In the genomic region with DNA sequence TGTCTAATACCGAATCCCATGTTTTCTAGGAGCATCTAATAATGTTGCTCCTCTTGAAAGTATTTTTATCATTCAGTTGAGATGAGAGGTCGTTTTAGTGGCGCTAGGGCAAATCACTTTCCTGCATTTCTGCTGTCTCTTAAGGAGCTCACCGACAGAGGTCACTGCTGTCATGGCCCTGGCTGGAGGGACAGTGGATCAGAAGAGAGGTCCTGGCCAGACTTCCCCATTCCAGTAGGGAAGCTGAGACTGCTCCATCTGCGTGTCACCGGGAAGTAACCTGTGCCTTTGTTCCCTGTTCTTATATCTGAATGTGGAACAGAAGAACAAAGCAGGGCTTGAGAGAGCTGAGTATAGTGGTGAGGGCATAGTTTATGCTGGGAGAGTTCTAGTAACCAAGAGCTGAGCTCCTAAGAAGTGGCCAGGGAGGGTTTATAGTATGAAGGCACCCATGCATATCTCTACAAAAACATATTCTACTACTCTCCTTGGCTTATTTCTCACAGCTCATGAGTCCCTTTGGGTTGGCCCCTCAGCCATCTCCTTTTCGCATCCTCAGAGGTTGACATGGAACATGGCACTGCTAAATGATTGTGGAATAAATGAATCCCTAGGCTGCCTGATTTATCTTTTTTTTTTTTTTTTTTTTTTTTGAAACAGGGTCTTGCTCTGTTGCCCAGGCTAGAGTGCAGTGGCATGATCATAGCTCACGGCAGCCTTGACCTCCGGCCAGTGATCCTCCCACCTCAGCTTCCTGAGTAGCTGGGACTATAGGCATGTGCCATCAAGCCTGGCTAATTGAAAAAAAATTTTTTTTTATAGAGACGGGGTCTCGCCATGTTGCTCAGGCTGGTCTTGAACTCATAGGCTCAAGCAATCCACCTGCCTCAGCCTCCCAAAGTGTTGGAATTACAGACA, we compare ENCODE assay signal across 1 cellular context.
A peak's percentile ranks its signal among the peaks of the same experiment; 100 is the strongest.
TF ChIP-seq lines count a peak whose summit lies in the region.

No MANE protein-coding gene starts in this region.

TF ChIP-seq in HepG2, 621 proteins besides CTCF, POLR2A, EP300 and RAD21 (continued from another document):
- TF ChIP-seq ZBTB20 (CRISPR knock-in tag; IDR thresholded peaks at IDR 0.05; ENCODE audit: borderline replicate concordance, low read depth) (no peak), ZFP36L1 (CRISPR knock-in tag; IDR thresholded peaks at IDR 0.05) (no peak), RAD51 (IDR thresholded peaks at IDR 0.05; ENCODE audit: borderline replicate concordance) (no peak), ZNF660 (CRISPR knock-in tag; IDR thresholded peaks at IDR 0.05; ENCODE audit: borderline replicate concordance, low read depth) (no peak), ELF1 (CRISPR knock-in tag; IDR thresholded peaks at IDR 0.05) (peak; percentile 44), ZNF264 (CRISPR knock-in tag; IDR thresholded peaks at IDR 0.05) (no peak), SRSF1 (optimal IDR thresholded peaks at IDR 0.05; ENCODE audit: low read depth, low read length) (no peak), XRCC5 (optimal IDR thresholded peaks at IDR 0.05; ENCODE audit: low read length) (peak; percentile 41), ATF2 (CRISPR knock-in tag; IDR thresholded peaks at IDR 0.05) (no peak), ZMYM2 (CRISPR knock-in tag; IDR thresholded peaks at IDR 0.05) (no peak), ZNF256 (CRISPR knock-in tag; conservative IDR thresholded peaks at IDR 0.05) (no peak), KLF9 (CRISPR knock-in tag; IDR thresholded peaks at IDR 0.05; ENCODE audit: low read depth) (no peak), PHF8 (CRISPR knock-in tag; IDR thresholded peaks at IDR 0.05) (no peak), NFE2 (CRISPR knock-in tag; IDR thresholded peaks at IDR 0.05) (no peak), ZNF670 (CRISPR knock-in tag; IDR thresholded peaks at IDR 0.05; ENCODE audit: borderline replicate concordance) (no peak), ZNF550 (CRISPR knock-in tag; IDR thresholded peaks at IDR 0.05; ENCODE audit: borderline replicate concordance) (no peak), MZF1 (CRISPR knock-in tag; IDR thresholded peaks at IDR 0.05; ENCODE audit: borderline replicate concordance) (no peak), ZNF614 (CRISPR knock-in tag; IDR thresholded peaks at IDR 0.05; ENCODE audit: borderline replicate concordance) (no peak), KLF16 (CRISPR knock-in tag; IDR thresholded peaks at IDR 0.05) (no peak), GMEB1 (CRISPR knock-in tag; IDR thresholded peaks at IDR 0.05; ENCODE audit: borderline replicate concordance) (no peak), ZNF331 (CRISPR knock-in tag; IDR thresholded peaks at IDR 0.05) (no peak), ZNF879 (CRISPR knock-in tag; IDR thresholded peaks at IDR 0.05) (no peak), SMC3 (IDR thresholded peaks at IDR 0.05; ENCODE audit: low read length) (peak; percentile 78), CBX1 (IDR thresholded peaks at IDR 0.05; ENCODE audit: low read depth) (no peak), CEBPB (IDR thresholded peaks at IDR 0.05; ENCODE audit: borderline replicate concordance, low read depth, low read length) (no peak), FOXK1 (CRISPR knock-in tag; IDR thresholded peaks at IDR 0.05; ENCODE audit: borderline replicate concordance, low read depth) (no peak), ZKSCAN8 (CRISPR knock-in tag; IDR thresholded peaks at IDR 0.05; ENCODE audit: borderline replicate concordance) (no peak), FOXA1 (IDR thresholded peaks at IDR 0.05) (no peak), FOXA1 (CRISPR knock-in tag; IDR thresholded peaks at IDR 0.05) (no peak), ZNF232 (CRISPR knock-in tag; IDR thresholded peaks at IDR 0.05; ENCODE audit: borderline replicate concordance) (no peak), THAP11 (CRISPR knock-in tag; IDR thresholded peaks at IDR 0.05) (peak; percentile 31; the same call in 1 of the 2 replicates), ZNF788 (CRISPR knock-in tag; IDR thresholded peaks at IDR 0.05; ENCODE audit: borderline replicate concordance) (no peak), NFE2L2 (IDR thresholded peaks at IDR 0.05; ENCODE audit: low read length) (no peak), ZNF564 (CRISPR knock-in tag; IDR thresholded peaks at IDR 0.05) (no peak), ZNF484 (CRISPR knock-in tag; IDR thresholded peaks at IDR 0.05; ENCODE audit: borderline replicate concordance, low read depth) (no peak), KDM2A (CRISPR knock-in tag; IDR thresholded peaks at IDR 0.05; ENCODE audit: borderline replicate concordance, low read depth) (peak; percentile 37; the same call in 1 of the 2 replicates), ZNF121 (CRISPR knock-in tag; IDR thresholded peaks at IDR 0.05) (peak; percentile 81), ZSCAN9 (CRISPR knock-in tag; IDR thresholded peaks at IDR 0.05; ENCODE audit: borderline replicate concordance) (0 out of 2 replicates have a peak, but pooled peaks have one; percentile 32), HOXD1 (CRISPR knock-in tag; IDR thresholded peaks at IDR 0.05) (no peak), GATAD1 (CRISPR knock-in tag; IDR thresholded peaks at IDR 0.05) (0 out of 2 replicates have a peak, but pooled peaks have one; percentile 19), FIP1L1 (IDR thresholded peaks at IDR 0.05; ENCODE audit: borderline replicate concordance, insufficient read depth, low read depth, low read length) (no peak), NR2C2 (CRISPR knock-in tag; IDR thresholded peaks at IDR 0.05; ENCODE audit: borderline replicate concordance) (no peak), JUNB (CRISPR knock-in tag; IDR thresholded peaks at IDR 0.05; ENCODE audit: borderline replicate concordance) (no peak)
- TF ChIP-seq, protein P1, sequence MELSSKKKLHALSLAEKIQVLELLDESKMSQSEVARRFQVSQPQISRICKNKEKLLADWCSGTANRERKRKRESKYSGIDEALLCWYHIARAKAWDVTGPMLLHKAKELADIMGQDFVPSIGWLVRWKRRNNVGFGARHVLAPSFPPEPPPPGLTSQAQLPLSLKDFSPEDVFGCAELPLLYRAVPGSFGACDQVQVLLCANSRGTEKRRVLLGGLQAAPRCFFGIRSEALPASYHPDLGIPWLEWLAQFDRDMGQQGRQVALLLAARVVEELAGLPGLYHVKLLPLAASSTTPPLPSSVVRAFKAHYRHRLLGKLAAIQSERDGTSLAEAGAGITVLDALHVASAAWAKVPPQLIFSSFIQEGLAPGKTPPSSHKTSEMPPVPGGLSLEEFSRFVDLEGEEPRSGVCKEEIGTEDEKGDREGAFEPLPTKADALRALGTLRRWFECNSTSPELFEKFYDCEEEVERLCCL (CRISPR knock-in tag; IDR thresholded peaks at IDR 0.05; ENCODE audit: borderline replicate concordance) = no peak
- TF ChIP-seq, protein P2, sequence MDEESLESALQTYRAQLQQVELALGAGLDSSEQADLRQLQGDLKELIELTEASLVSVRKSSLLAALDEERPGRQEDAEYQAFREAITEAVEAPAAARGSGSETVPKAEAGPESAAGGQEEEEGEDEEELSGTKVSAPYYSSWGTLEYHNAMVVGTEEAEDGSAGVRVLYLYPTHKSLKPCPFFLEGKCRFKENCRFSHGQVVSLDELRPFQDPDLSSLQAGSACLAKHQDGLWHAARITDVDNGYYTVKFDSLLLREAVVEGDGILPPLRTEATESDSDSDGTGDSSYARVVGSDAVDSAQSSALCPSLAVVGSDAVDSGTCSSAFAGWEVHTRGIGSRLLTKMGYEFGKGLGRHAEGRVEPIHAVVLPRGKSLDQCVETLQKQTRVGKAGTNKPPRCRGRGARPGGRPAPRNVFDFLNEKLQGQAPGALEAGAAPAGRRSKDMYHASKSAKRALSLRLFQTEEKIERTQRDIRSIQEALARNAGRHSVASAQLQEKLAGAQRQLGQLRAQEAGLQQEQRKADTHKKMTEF (CRISPR knock-in tag; IDR thresholded peaks at IDR 0.05) = no peak
- TF ChIP-seq, protein P3, sequence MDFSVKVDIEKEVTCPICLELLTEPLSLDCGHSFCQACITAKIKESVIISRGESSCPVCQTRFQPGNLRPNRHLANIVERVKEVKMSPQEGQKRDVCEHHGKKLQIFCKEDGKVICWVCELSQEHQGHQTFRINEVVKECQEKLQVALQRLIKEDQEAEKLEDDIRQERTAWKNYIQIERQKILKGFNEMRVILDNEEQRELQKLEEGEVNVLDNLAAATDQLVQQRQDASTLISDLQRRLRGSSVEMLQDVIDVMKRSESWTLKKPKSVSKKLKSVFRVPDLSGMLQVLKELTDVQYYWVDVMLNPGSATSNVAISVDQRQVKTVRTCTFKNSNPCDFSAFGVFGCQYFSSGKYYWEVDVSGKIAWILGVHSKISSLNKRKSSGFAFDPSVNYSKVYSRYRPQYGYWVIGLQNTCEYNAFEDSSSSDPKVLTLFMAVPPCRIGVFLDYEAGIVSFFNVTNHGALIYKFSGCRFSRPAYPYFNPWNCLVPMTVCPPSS (IDR thresholded peaks at IDR 0.05) = no peak
- TF ChIP-seq, protein P4, sequence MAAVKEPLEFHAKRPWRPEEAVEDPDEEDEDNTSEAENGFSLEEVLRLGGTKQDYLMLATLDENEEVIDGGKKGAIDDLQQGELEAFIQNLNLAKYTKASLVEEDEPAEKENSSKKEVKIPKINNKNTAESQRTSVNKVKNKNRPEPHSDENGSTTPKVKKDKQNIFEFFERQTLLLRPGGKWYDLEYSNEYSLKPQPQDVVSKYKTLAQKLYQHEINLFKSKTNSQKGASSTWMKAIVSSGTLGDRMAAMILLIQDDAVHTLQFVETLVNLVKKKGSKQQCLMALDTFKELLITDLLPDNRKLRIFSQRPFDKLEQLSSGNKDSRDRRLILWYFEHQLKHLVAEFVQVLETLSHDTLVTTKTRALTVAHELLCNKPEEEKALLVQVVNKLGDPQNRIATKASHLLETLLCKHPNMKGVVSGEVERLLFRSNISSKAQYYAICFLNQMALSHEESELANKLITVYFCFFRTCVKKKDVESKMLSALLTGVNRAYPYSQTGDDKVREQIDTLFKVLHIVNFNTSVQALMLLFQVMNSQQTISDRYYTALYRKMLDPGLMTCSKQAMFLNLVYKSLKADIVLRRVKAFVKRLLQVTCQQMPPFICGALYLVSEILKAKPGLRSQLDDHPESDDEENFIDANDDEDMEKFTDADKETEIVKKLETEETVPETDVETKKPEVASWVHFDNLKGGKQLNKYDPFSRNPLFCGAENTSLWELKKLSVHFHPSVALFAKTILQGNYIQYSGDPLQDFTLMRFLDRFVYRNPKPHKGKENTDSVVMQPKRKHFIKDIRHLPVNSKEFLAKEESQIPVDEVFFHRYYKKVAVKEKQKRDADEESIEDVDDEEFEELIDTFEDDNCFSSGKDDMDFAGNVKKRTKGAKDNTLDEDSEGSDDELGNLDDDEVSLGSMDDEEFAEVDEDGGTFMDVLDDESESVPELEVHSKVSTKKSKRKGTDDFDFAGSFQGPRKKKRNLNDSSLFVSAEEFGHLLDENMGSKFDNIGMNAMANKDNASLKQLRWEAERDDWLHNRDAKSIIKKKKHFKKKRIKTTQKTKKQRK (IDR thresholded peaks at IDR 0.05; ENCODE audit: low read length) = no peak
TF ChIP-seq in HepG2: peak in this region for 14.
